ENCODE assay signal across 20 cellular contexts in the genomic region with DNA sequence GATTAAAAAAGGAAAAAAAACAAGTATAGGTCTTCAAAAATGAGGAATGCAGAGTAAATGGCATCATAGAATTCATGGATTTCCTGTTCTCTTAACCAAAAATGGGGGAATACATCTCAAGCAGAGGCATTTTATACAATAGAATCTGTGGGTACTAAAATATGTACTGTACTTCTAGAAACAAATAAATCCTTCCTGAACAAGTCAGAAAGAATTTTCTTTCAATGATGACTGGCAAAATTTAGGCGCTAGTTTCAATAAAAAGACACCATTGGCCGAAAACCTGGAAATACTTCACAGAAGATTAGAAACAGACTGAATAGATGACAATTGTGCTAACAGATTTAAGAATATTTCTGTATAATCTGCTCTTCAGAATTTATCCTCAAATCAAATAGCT. TPM values are rescaled to one million over a fixed set of nuclear protein-coding genes. Genes with fewer than 3 reads are reported as not detected.
DNase-seq lines count a peak whose midpoint lies in the region; ATAC-seq, FAIRE-seq and TF ChIP-seq lines count a peak whose summit lies in the region.
"Had no signal": no experiment of that assay in that cellular context is flagged by ENCODE, and none has a peak within 500 bp of the region (broad histone marks: within the 10 kb centered on the region; RNA-seq: fewer than 3 reads in every experiment).

No MANE protein-coding gene starts in this region.

- H3K4me1 Mint-ChIP-seq in stimulated activated effector memory CD8-positive, alpha-beta T cell treated with anti-CD3 and anti-CD28 coated beads, Interleukin-12 subunit alpha, Interleukin-12 subunit beta, amount 100 ng/mL, for 72 hours: peaks cover 31% of the 10 kb centered on the region
- H3K4me1 Mint-ChIP-seq in activated CD4-positive, alpha-beta T cell treated with anti-CD3 and anti-CD28 coated beads, Interleukin-2, amount 10 ng/mL, durations not matched to agents 7 days and 5 days: peaks cover 54% of the 10 kb centered on the region

- 73% methylated on average over 2 of the region's 2 CpGs for WGBS in K562 (ENCODE audit: insufficient coverage, low coverage, missing lambda C conversion rate)
- WGBS in gastroesophageal sphincter (ENCODE audit: low coverage in 1 of 2), 2 donors: 86 to 95% methylated on average over 2 of the region's 2 CpGs

- ATAC-seq in Right ventricle myocardium inferior (no peak), K562 (no peak), gastroesophageal sphincter (no peak)
- ATAC-seq in stimulated activated effector memory CD8-positive, alpha-beta T cell treated with anti-CD3 and anti-CD28 coated beads, Interleukin-12 subunit alpha, Interleukin-12 subunit beta, amount 100 ng/mL, for 72 hours: no peak

- intact Hi-C loops in left ventricle myocardium inferior (cut with micrococcal nuclease) (no loop called here), Right ventricle myocardium inferior (cut with DNase I) (no loop called here), K562 (cut with micrococcal nuclease) (no loop called here)

- no peak overlapping the region for H2AFZ ChIP-seq in K562 (ENCODE audit: low read depth, low read length)

- H3K4me3 Mint-ChIP-seq in stimulated activated effector memory CD8-positive, alpha-beta T cell treated with anti-CD3 and anti-CD28 coated beads, Interleukin-12 subunit alpha, Interleukin-12 subunit beta, amount 100 ng/mL, for 72 hours: no peak overlapping the region
- H3K4me3 Mint-ChIP-seq in activated CD4-positive, alpha-beta T cell treated with anti-CD3 and anti-CD28 coated beads, Interleukin-2, amount 10 ng/mL, durations not matched to agents 7 days and 5 days: no peak overlapping the region
- H3K4me3 Mint-ChIP-seq: CD14-positive monocyte had no signal

- H3K27ac ChIP-seq in left ventricle myocardium inferior (replicated peaks) (peak overlapping the region; percentile 90), K562 (ENCODE audit: extremely low read depth, low read depth, low read length) (no peak overlapping the region), gastroesophageal sphincter (no peak overlapping the region)

- H3K9me3 ChIP-seq in left ventricle myocardium inferior (replicated peaks): no peaks in the 10 kb centered on the region
- H3K9me3 ChIP-seq in K562 (replicated peaks; ENCODE audit: control insufficient read depth, insufficient read depth, low read depth, low read length): no peaks in the 10 kb centered on the region; the same call in 1 of the 2 replicates
- no peaks in the 10 kb centered on the region for H3K9me3 ChIP-seq in gastroesophageal sphincter

- in situ Hi-C loops in K562 (cut with MboI): no loop called here

- no peak for DNase-seq in left ventricle myocardium inferior
- no peak for DNase-seq in Right ventricle myocardium inferior (ENCODE audit: missing footprints)
- peak; percentile 17 for DNase-seq in GM03348 (ENCODE audit: low spot score)
- DNase-seq in K562 (ENCODE audit: extremely low read depth in 1 of 4, low spot score in 3 of 4): no peak
- no peak for DNase-seq in stimulated activated effector memory CD8-positive, alpha-beta T cell treated with anti-CD3 and anti-CD28 coated beads, Interleukin-12 subunit alpha, Interleukin-12 subunit beta, amount 100 ng/mL, for 72 hours (ENCODE audit: low spot score in 2 of 2)
- no peak for DNase-seq in activated CD4-positive, alpha-beta T cell treated with anti-CD3 and anti-CD28 coated beads, Interleukin-2, amount 10 ng/mL, durations not matched to agents 7 days and 5 days
- DNase-seq in SKM-1 treated with dmso at 0.1 percent for 144 hours (lab: John Stamatoyannopoulos, UW; ENCODE audit: unreplicated experiment): no peak
- DNase-seq: DMS53, H7, KBM-7, NCI-H1048, NCI-H1436 treated with DMSO at 0.1 percent for 48 hours, NCI-H2081, NCI-H748 treated with DMSO at 0.1 percent for 48 hours, OCI-M1, SIG-M5 had no signal

- FAIRE-seq in K562 (lab: Jason Lieb, UNC): no peak
- FAIRE-seq: A204.1, HTR-8/SVneo had no signal

- no peaks in the 10 kb centered on the region for H3K27me3 Mint-ChIP-seq in activated CD4-positive, alpha-beta T cell treated with anti-CD3 and anti-CD28 coated beads, Interleukin-2, amount 10 ng/mL, durations not matched to agents 7 days and 5 days

- TF ChIP-seq POLR2A in K562 (conservative IDR thresholded peaks at IDR 0.05): no peak
- no peak for TF ChIP-seq POLR2A in gastroesophageal sphincter (IDR thresholded peaks at IDR 0.05)

- no peaks in the 10 kb centered on the region for H3K36me3 Mint-ChIP-seq in stimulated activated effector memory CD8-positive, alpha-beta T cell treated with anti-CD3 and anti-CD28 coated beads, Interleukin-12 subunit alpha, Interleukin-12 subunit beta, amount 100 ng/mL, for 72 hours
- peaks cover 47% of the 10 kb centered on the region for H3K36me3 Mint-ChIP-seq in activated CD4-positive, alpha-beta T cell treated with anti-CD3 and anti-CD28 coated beads, Interleukin-2, amount 10 ng/mL, durations not matched to agents 7 days and 5 days (ENCODE audit: low read depth)

- POLR2A ChIA-PET in K562 (lab: Yijun Ruan, JAX): interaction anchor here (1.8 kb wide), 1 partner anchor 10 kb away, joined by 4 read pairs; no protein-coding TSS in a partner anchor
- POLR2A ChIA-PET in activated CD4-positive, alpha-beta T cell treated with anti-CD3 and anti-CD28 coated beads, Interleukin-2, amount 10 ng/mL, durations not matched to agents 7 days and 5 days (lab: Charles Lee): no interaction called here

- CTCF ChIA-PET in K562 (lab: Yijun Ruan, JAX; ENCODE audit: low intra/inter-chr PET ratio): no interaction called here
- CTCF ChIA-PET in activated CD4-positive, alpha-beta T cell treated with anti-CD3 and anti-CD28 coated beads, Interleukin-2, amount 10 ng/mL, durations not matched to agents 7 days and 5 days (lab: Charles Lee): interaction anchor here (1.4 kb wide), 1 partner anchor 11 kb away, joined by 3 read pairs; no protein-coding TSS in a partner anchor

- H3K27ac Mint-ChIP-seq in stimulated activated effector memory CD8-positive, alpha-beta T cell treated with anti-CD3 and anti-CD28 coated beads, Interleukin-12 subunit alpha, Interleukin-12 subunit beta, amount 100 ng/mL, for 72 hours: peak overlapping the region; percentile 63
- H3K27ac Mint-ChIP-seq in activated CD4-positive, alpha-beta T cell treated with anti-CD3 and anti-CD28 coated beads, Interleukin-2, amount 10 ng/mL, durations not matched to agents 7 days and 5 days: no peak overlapping the region
- H3K27ac Mint-ChIP-seq: CD14-positive monocyte had no signal

- TF ChIP-seq CTCF in left ventricle myocardium inferior (IDR thresholded peaks at IDR 0.05; ENCODE audit: borderline replicate concordance) (no peak), K562 (IDR thresholded peaks at IDR 0.05 in 2 of 3, conservative IDR thresholded peaks at IDR 0.05 in 1 of 3; ENCODE audit: insufficient read depth in 2 of 3, low read depth in 1 of 3, low read length in 3 of 3) (no peak), gastroesophageal sphincter (IDR thresholded peaks at IDR 0.05) (no peak)

- H3K27me3 ChIP-seq in left ventricle myocardium inferior (ENCODE audit: low read depth): no peaks in the 10 kb centered on the region
- no peaks in the 10 kb centered on the region for H3K27me3 ChIP-seq in K562 (ENCODE audit: control insufficient read depth in 2 of 2, insufficient read depth in 2 of 2, low read length in 2 of 2)
- no peaks in the 10 kb centered on the region for H3K27me3 ChIP-seq in gastroesophageal sphincter

- no peaks in the 10 kb centered on the region for H4K20me1 ChIP-seq in K562 (replicated peaks; ENCODE audit: control insufficient read depth, insufficient read depth, low read length)

- TF ChIP-seq RAD21 in K562 (CRISPR knock-in tag; conservative IDR thresholded peaks at IDR 0.05 in 1 of 2, IDR thresholded peaks at IDR 0.05 in 1 of 2): no peak

- no peak for TF ChIP-seq EP300 in K562 (IDR thresholded peaks at IDR 0.05; ENCODE audit: low read length)
- no peak for TF ChIP-seq EP300 in gastroesophageal sphincter (IDR thresholded peaks at IDR 0.05)

- H3K36me3 ChIP-seq in left ventricle myocardium inferior (no peaks in the 10 kb centered on the region), K562 (ENCODE audit: control insufficient read depth, insufficient read depth, low read length) (peaks cover 6% of the 10 kb centered on the region), gastroesophageal sphincter (no peaks in the 10 kb centered on the region)

- H3K4me2 ChIP-seq in K562 (ENCODE audit: insufficient read depth, low read length): no peak overlapping the region

- H3K9ac ChIP-seq in K562 (ENCODE audit: insufficient read depth in 1 of 2, low read depth in 2 of 2, low read length in 2 of 2): no peak overlapping the region

- H3K79me2 ChIP-seq in K562 (ENCODE audit: control insufficient read depth, insufficient read depth, low read length): peaks cover 40% of the 10 kb centered on the region

- H3K9me1 ChIP-seq in K562 (ENCODE audit: control insufficient read depth, insufficient read depth, low read length): no peaks in the 10 kb centered on the region

- H3K4me1 ChIP-seq in left ventricle myocardium inferior (peaks cover 91% of the 10 kb centered on the region), K562 (replicated peaks in 1 of 2; ENCODE audit: control insufficient read depth in 2 of 2, insufficient read depth in 2 of 2, low read length in 2 of 2) (peaks cover 6 to 36% of the 10 kb centered on the region in 2 experiments), gastroesophageal sphincter (peaks cover 15 to 66% (median 17%) of the 10 kb centered on the region in 3 donors)

- BruUV-seq in K562 (replicated peaks; lab: Mats Ljungman, UMichigan): no TSS peak

- no peak overlapping the region for H3K4me3 ChIP-seq in left ventricle myocardium inferior
- no peak overlapping the region for H3K4me3 ChIP-seq in K562
- H3K4me3 ChIP-seq in gastroesophageal sphincter: no peak overlapping the region

- no peaks in the 10 kb centered on the region for H3K9me3 Mint-ChIP-seq in stimulated activated effector memory CD8-positive, alpha-beta T cell treated with anti-CD3 and anti-CD28 coated beads, Interleukin-12 subunit alpha, Interleukin-12 subunit beta, amount 100 ng/mL, for 72 hours
- H3K9me3 Mint-ChIP-seq in activated CD4-positive, alpha-beta T cell treated with anti-CD3 and anti-CD28 coated beads, Interleukin-2, amount 10 ng/mL, durations not matched to agents 7 days and 5 days: peaks cover 3% of the 10 kb centered on the region

RNA-seq across cellular contexts. Expression of gene TRAK2, which starts 15.1 kb away (rescaled TPM):
- 169 TPM for total RNA-seq in left ventricle myocardium inferior
- total RNA-seq in Right ventricle myocardium inferior: 163 TPM
- total RNA-seq in K562 (2011; cell fraction: chromatin; rRNA removed; ENCODE audit: low replicate concordance): 19.4 and 45.0 TPM in 2 replicates
- 7.0 and 10.0 TPM in 2 replicates for total RNA-seq in K562 (2011; cell fraction: nucleolus; rRNA removed)
- 16.4 and 22.6 TPM in 2 replicates for total RNA-seq in K562 (2011; cell fraction: nucleoplasm; rRNA removed)
- 4.8 and 4.9 TPM in 2 replicates for total RNA-seq in K562 (2014; rRNA removed)
- total RNA-seq in K562 (2014; rRNA removed; fragmentation: Illumina TruSeq; extraction: Trizol): 10.4 and 11.0 TPM in 2 replicates
- 7.1 and 7.3 TPM in 2 replicates for total RNA-seq in K562 (2015; rRNA removed; fragmentation: Illumina TruSeq; extraction: Trizol)
- total RNA-seq in K562 (2021): 8.5 and 8.6 TPM in 2 replicates
- polyA plus RNA-seq in K562 (2011; rRNA removed): 8.1 and 9.0 TPM in 2 replicates
- polyA plus RNA-seq in K562 (2011; cell fraction: cytosol; rRNA removed): 2.4 and 4.6 TPM in 2 replicates
- 11.1 and 18.4 TPM in 2 replicates for polyA plus RNA-seq in K562 (2011; cell fraction: nucleus; rRNA removed)
- polyA plus RNA-seq in K562 (2012): 4.5 and 18.2 TPM in 2 replicates
- 7.9 and 9.3 TPM in 2 replicates for polyA plus RNA-seq in K562 (2014; fragmentation: Illumina TruSeq; extraction: Trizol)
- polyA plus RNA-seq in K562 (2014; fragmentation: Nextera tagmentation; extraction: Ambion mirVana): 1 to 10 TPM; 3.4 to 5.6 TPM
- 6.5 and 6.7 TPM in 2 replicates for polyA plus RNA-seq in K562 (2014; rRNA removed)
- 22.7 and 29.0 TPM in 2 replicates for polyA minus RNA-seq in K562 (2011; rRNA and poly(A)+ RNA removed)
- 2.9 and 6.2 TPM in 2 replicates for polyA minus RNA-seq in K562 (2011; cell fraction: cytosol; rRNA and poly(A)+ RNA removed)
- polyA minus RNA-seq in K562 (2011; cell fraction: nucleus; rRNA and poly(A)+ RNA removed): 13.2 and 36.2 TPM in 2 replicates
- total RNA-seq in activated CD4-positive, alpha-beta T cell treated with anti-CD3 and anti-CD28 coated beads, Interleukin-2, amount 10 ng/mL, durations not matched to agents 7 days and 5 days: 10 to 100 TPM; 54.9 to 58.3 TPM
- 100 to 1,000 TPM in 2 of 4 donors, 10 to 100 TPM in 2; 64.8 to 129 (median 105) TPM for total RNA-seq in gastroesophageal sphincter

RNA-seq across cellular contexts. Expression of gene STRADB, which starts 15.4 kb away (rescaled TPM):
- total RNA-seq in left ventricle myocardium inferior (57.5 TPM), Right ventricle myocardium inferior (79.1 TPM), K562 (2014; rRNA removed) (10.1 and 12.2 TPM in 2 replicates), K562 (2014; rRNA removed; fragmentation: Illumina TruSeq; extraction: Trizol) (26.4 and 27.6 TPM in 2 replicates), K562 (2015; rRNA removed; fragmentation: Illumina TruSeq; extraction: Trizol) (28.6 and 30.6 TPM in 2 replicates), K562 (2021) (15.7 and 16.5 TPM in 2 replicates), gastroesophageal sphincter (10 to 100 TPM in 3 of 4 donors, 1 to 10 TPM in 1; 9.3 to 34.9 (median 13.0) TPM)
- 9.3 and 17.8 TPM in 2 replicates for total RNA-seq in K562 (2011; cell fraction: chromatin; rRNA removed; ENCODE audit: low replicate concordance)
- 3.2 and 4.6 TPM in 2 replicates for total RNA-seq in K562 (2011; cell fraction: nucleolus; rRNA removed)
- 8.6 and 15.1 TPM in 2 replicates for total RNA-seq in K562 (2011; cell fraction: nucleoplasm; rRNA removed)
- polyA plus RNA-seq in K562 (2011; rRNA removed) (21.3 and 22.0 TPM in 2 replicates), K562 (2014; fragmentation: Illumina TruSeq; extraction: Trizol) (22.4 and 27.5 TPM in 2 replicates), K562 (2014; fragmentation: Nextera tagmentation; extraction: Ambion mirVana) (1 to 10 TPM; 6.9 to 9.1 TPM), K562 (2014; rRNA removed) (11.3 and 21.0 TPM in 2 replicates)
- 5.8 and 13.3 TPM in 2 replicates for polyA plus RNA-seq in K562 (2011; cell fraction: cytosol; rRNA removed)
- 9.0 and 16.4 TPM in 2 replicates for polyA plus RNA-seq in K562 (2011; cell fraction: nucleus; rRNA removed)
- 18.4 and 29.0 TPM in 2 replicates for polyA plus RNA-seq in K562 (2012)
- 15.7 and 16.3 TPM in 2 replicates for polyA minus RNA-seq in K562 (2011; rRNA and poly(A)+ RNA removed)
- 6.3 and 11.7 TPM in 2 replicates for polyA minus RNA-seq in K562 (2011; cell fraction: cytosol; rRNA and poly(A)+ RNA removed)
- polyA minus RNA-seq in K562 (2011; cell fraction: nucleus; rRNA and poly(A)+ RNA removed): 3.6 and 8.8 TPM in 2 replicates
- 10 to 100 TPM; 25.1 to 27.9 TPM for total RNA-seq in activated CD4-positive, alpha-beta T cell treated with anti-CD3 and anti-CD28 coated beads, Interleukin-2, amount 10 ng/mL, durations not matched to agents 7 days and 5 days
